ENCODE assay signal across 8 cellular contexts in the genomic region with DNA sequence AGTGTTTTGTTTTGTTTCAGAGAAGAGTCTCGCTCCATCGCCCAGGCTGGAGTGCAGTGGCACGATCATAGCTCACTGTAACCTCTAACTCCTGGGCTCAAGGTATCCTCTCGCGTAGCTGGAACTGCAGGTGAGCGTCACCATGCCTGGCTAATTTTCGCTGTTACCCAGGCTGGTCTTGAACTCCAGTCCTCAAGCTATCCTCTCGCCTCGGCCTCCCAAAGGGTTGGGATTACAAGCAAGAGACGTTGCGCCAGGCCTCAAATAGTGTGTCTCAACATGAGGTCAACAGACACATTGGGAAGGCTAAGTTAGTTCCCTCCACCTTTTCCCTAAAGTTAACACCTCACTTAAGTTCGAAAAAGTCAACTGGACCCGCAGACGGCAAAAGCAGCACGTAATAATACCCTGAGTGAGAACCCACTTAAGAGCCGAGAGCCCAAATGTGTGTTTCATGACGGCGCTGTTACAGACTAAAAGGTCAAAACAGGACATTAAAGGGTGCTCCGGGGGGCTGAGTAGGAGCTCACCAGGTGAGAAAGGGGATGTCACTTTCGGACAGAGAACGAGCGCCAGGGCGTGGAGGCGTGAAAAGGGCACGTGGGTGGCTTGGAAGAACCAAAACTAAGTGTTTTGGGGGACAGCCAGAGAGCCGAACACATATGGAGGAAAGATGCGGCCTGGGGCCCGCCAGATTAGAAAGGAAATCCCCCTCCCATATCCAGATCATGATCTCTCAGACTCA. TPM values are rescaled to one million over a fixed set of nuclear protein-coding genes. Genes with fewer than 3 reads are reported as not detected.
DNase-seq lines count a peak whose midpoint lies in the region; ATAC-seq and TF ChIP-seq lines count a peak whose summit lies in the region.

No MANE protein-coding gene starts in this region.

- TF ChIP-seq CTCF in AG04449 (IDR thresholded peaks at IDR 0.05; ENCODE audit: insufficient read depth, low read length, missing control alignments) (no peak), PC-9 (conservative IDR thresholded peaks at IDR 0.05) (no peak), upper lobe of left lung (IDR thresholded peaks at IDR 0.05) (no peak)

- CTCF ChIA-PET in AG04449 (lab: Yijun Ruan, JAX) (interaction anchor here (1.2 to 5.2 kb wide), 5 partner anchors 9 to 188 kb away, joined by 3 to 43 read pairs (median 11); no protein-coding TSS in a partner anchor), PC-9 (lab: Charles Lee) (interaction anchor here (0.8 kb wide), 1 partner anchor 39 kb away, joined by 3 read pairs; no protein-coding TSS in a partner anchor)

- peak overlapping the region; percentile 60; the same call in 1 of the 2 replicates for H3K27ac ChIP-seq in PC-9
- H3K27ac ChIP-seq in muscle layer of duodenum (ENCODE audit: low read length) = peak overlapping the region; percentile 90
- peak overlapping the region; percentile 94 to 99 (median 97) for H3K27ac ChIP-seq in upper lobe of left lung

- DNase-seq in AG04449 (ENCODE audit: low read depth, low spot score) = no peak
- DNase-seq in PC-9 = no peak
- DNase-seq in effector CD4-positive, alpha-beta T cell = peak; percentile 47
- DNase-seq in upper lobe of left lung = peak; percentile 42 to 61
- DNase-seq in superior temporal gyrus (ENCODE audit: extremely low spot score) = no peak

- H3K9me2 ChIP-seq in PC-9 (ENCODE audit: insufficient read depth) = no peaks in the 10 kb centered on the region

- WGBS in upper lobe of left lung, 2 donors = 24 to 30% methylated on average over 28 of the region's 28 CpGs

- H3K4me1 ChIP-seq in PC-9 (replicated peaks; ENCODE audit: insufficient read depth) (peaks cover 47% of the 10 kb centered on the region), muscle layer of duodenum (ENCODE audit: control insufficient read depth in 1 of 2, insufficient read depth in 2 of 2, low read length in 2 of 2) (peaks cover 28 to 38% of the 10 kb centered on the region in 2 donors), upper lobe of left lung (peaks cover 37 to 57% (median 42%) of the 10 kb centered on the region in 4 donors)

- H3K4me2 ChIP-seq in PC-9 = peak overlapping the region; percentile 96

- H2AFZ ChIP-seq in PC-9 = peak overlapping the region; percentile 90

- POLR2A ChIA-PET in AG04449 (lab: Yijun Ruan, JAX) (interaction anchor here (1.2 to 1.9 kb wide), 3 partner anchors 10 to 17 kb away, joined by 3 to 9 read pairs (median 8); no protein-coding TSS in a partner anchor), PC-9 (lab: Charles Lee; ENCODE audit: unreplicated experiment) (interaction anchor here (0.7 kb wide), 2 partner anchors 11 to 38 kb away, joined by 3 to 4 read pairs; no protein-coding TSS in a partner anchor)

- peaks cover 3% of the 10 kb centered on the region; the same call in 1 of the 2 replicates for H3F3A ChIP-seq in PC-9 (ENCODE audit: insufficient read depth, low read depth)

- no peaks in the 10 kb centered on the region; the same call in 1 of the 2 replicates for H3K36me3 ChIP-seq in PC-9 (ENCODE audit: low read depth)
- H3K36me3 ChIP-seq in muscle layer of duodenum (ENCODE audit: control insufficient read depth in 1 of 2, insufficient read depth in 2 of 2, low read length in 2 of 2) = peaks cover 0 to 6% of the 10 kb centered on the region in 2 donors
- peaks cover 0 to 11% (median 1%) of the 10 kb centered on the region in 4 donors for H3K36me3 ChIP-seq in upper lobe of left lung

- H3K9me3 ChIP-seq in PC-9 (ENCODE audit: insufficient read depth, low read depth) (no peaks in the 10 kb centered on the region), muscle layer of duodenum (ENCODE audit: control insufficient read depth in 1 of 2, low read length in 2 of 2) (no peaks in the 10 kb centered on the region), upper lobe of left lung (no peaks in the 10 kb centered on the region)

- H3K79me2 ChIP-seq in PC-9 (ENCODE audit: low read depth) = peaks cover 95% of the 10 kb centered on the region

- intact Hi-C loops in PC-9 (cut with micrococcal nuclease; ENCODE audit: unreplicated experiment) = loop anchor here (1.0 to 10.0 kb wide), 2 partner anchors 38 to 128 kb away; a partner anchor contains a TSS

- no peak for TF ChIP-seq EP300 in upper lobe of left lung (IDR thresholded peaks at IDR 0.05)

- H4K20me1 ChIP-seq in PC-9 (ENCODE audit: insufficient read depth) = no peaks in the 10 kb centered on the region; the same call in 1 of the 2 replicates

- BruUV-seq in PC-9 (replicated peaks; lab: Mats Ljungman, UMichigan) = TSS peak; percentile 61

- ATAC-seq in GM18511 (IDR thresholded peaks at IDR 0.05; ENCODE audit: unreplicated experiment) (peak; percentile 61), HG02973 (IDR thresholded peaks at IDR 0.05; ENCODE audit: unreplicated experiment) (peak; percentile 41), upper lobe of left lung (ENCODE audit: low FRiP score in 2 of 2) (peak; percentile 66 to 67)

- H3K27me3 ChIP-seq in PC-9 (ENCODE audit: insufficient read depth, low read depth) (no peaks in the 10 kb centered on the region), muscle layer of duodenum (ENCODE audit: low read depth, low read length) (no peaks in the 10 kb centered on the region), upper lobe of left lung (no peaks in the 10 kb centered on the region)

- TF ChIP-seq POLR2A in upper lobe of left lung (IDR thresholded peaks at IDR 0.05) = no peak

- H3K4me3 ChIP-seq in AG04449 (ENCODE audit: low read depth, low read length) = peak overlapping the region; percentile 95
- H3K4me3 ChIP-seq in PC-9 = peak overlapping the region; percentile 84
- H3K4me3 ChIP-seq in muscle layer of duodenum (ENCODE audit: low read depth in 1 of 2, low read length in 2 of 2) = peak overlapping the region; percentile 99 to 100
- H3K4me3 ChIP-seq in upper lobe of left lung = peak overlapping the region; percentile 60 to 96 (median 78)

RNA-seq across cellular contexts. Expression of a gene that starts 0.5 kb away (rescaled TPM):
- total RNA-seq in PC-9 (2021) = 29.1 and 34.2 TPM in 2 replicates
- 10 to 100 TPM; 11.2 to 30.4 (median 15.1) TPM for total RNA-seq in upper lobe of left lung

RNA-seq across cellular contexts. Expression of a gene that starts 0.8 kb away (rescaled TPM):
- total RNA-seq in PC-9 (2021) = 55.1 and 60.1 TPM in 2 replicates
- total RNA-seq in upper lobe of left lung = 10 to 100 TPM; 26.0 to 75.4 (median 29.2) TPM

Comparison
In these comparisons a context has a peak if more than half of its experiments do, and no peak if none do; other contexts are left out.
1. DNase-seq: peak in effector CD4-positive, alpha-beta T cell (single experiment) and upper lobe of left lung (2 of 2); none in AG04449 (single experiment), PC-9 (0 of 2) and superior temporal gyrus (single experiment).
2. Peak in every context shown above with its lines, with median percentiles within 50 percentile points of each other: H3K4me3 ChIP-seq, ATAC-seq and H3K27ac ChIP-seq.